In genomic region chr16:4327782-4328579, GRCh38 we compare ENCODE assay signal across 7 cellular contexts. TPM values are rescaled to one million over a fixed set of nuclear protein-coding genes. Genes with fewer than 3 reads are reported as not detected.
DNase-seq lines count a peak whose midpoint lies in the region; ATAC-seq, FAIRE-seq and TF ChIP-seq lines count a peak whose summit lies in the region.

No MANE protein-coding gene starts in this region.

- FAIRE-seq in GM18507 (lab: Jason Lieb, UNC): peak; percentile 69

- peaks cover 3% of the 10 kb centered on the region for H3K4me1 Mint-ChIP-seq in activated naive CD8-positive, alpha-beta T cell (ENCODE audit: low read depth)
- peaks cover 43% of the 10 kb centered on the region for H3K4me1 Mint-ChIP-seq in nephron progenitor cell

- peak; percentile 46 for TF ChIP-seq CTCF in OCI-LY3 (IDR thresholded peaks at IDR 0.05; ENCODE audit: low read depth, low read length)
- peak in 3 of 4 experiments; percentile 71 to 76 (median 75) for TF ChIP-seq CTCF in gastroesophageal sphincter (IDR thresholded peaks at IDR 0.05)
- peak; percentile 37 for TF ChIP-seq CTCF in nephron progenitor cell (IDR thresholded peaks at IDR 0.05)
- TF ChIP-seq CTCF in tibial artery (IDR thresholded peaks at IDR 0.05): peak; percentile 67 to 69

- H3K27ac Mint-ChIP-seq in activated naive CD8-positive, alpha-beta T cell: no peak overlapping the region
- H3K27ac Mint-ChIP-seq in nephron progenitor cell: no peak overlapping the region

- no peaks in the 10 kb centered on the region for H3K79me2 ChIP-seq in OCI-LY3 (ENCODE audit: low read length)

- DNase-seq in GM18507 (ENCODE audit: extremely low spot score, insufficient read length, low read depth) (no peak), nephron progenitor cell (peak; percentile 79), tibial artery (peak; percentile 78 to 92)

- H3K27me3 Mint-ChIP-seq in activated naive CD8-positive, alpha-beta T cell: no peaks in the 10 kb centered on the region
- no peaks in the 10 kb centered on the region for H3K27me3 Mint-ChIP-seq in nephron progenitor cell (ENCODE audit: low read depth, poor library complexity)

- no peak for TF ChIP-seq POLR2A in gastroesophageal sphincter (IDR thresholded peaks at IDR 0.05)

- H3K36me3 ChIP-seq in OCI-LY3 (replicated peaks; ENCODE audit: low read depth, low read length): no peaks in the 10 kb centered on the region
- H3K36me3 ChIP-seq in gastroesophageal sphincter: peaks cover 0 to 12% of the 10 kb centered on the region in 2 donors
- H3K36me3 ChIP-seq in tibial artery: peaks cover 0 to 11% (median 11%) of the 10 kb centered on the region in 3 donors

- peak overlapping the region; percentile 46 for H3K4me3 Mint-ChIP-seq in activated naive CD8-positive, alpha-beta T cell
- peak overlapping the region; percentile 49 for H3K4me3 Mint-ChIP-seq in nephron progenitor cell

- no peak overlapping the region for H3K27ac ChIP-seq in OCI-LY3 (ENCODE audit: low read length)
- H3K27ac ChIP-seq in gastroesophageal sphincter: peak overlapping the region; percentile 52 to 89 (median 86)
- H3K27ac ChIP-seq in tibial artery: peak overlapping the region; percentile 76 to 99

- 0% methylated on average over 1 of the region's 49 CpGs; no CpG with 5 or more reads in 1 of the 2 donors for WGBS in gastroesophageal sphincter (ENCODE audit: low coverage in 1 of 2), 2 donors

- H3K4me1 ChIP-seq in OCI-LY3 (ENCODE audit: low read length) (peaks cover 19% of the 10 kb centered on the region), gastroesophageal sphincter (peaks cover 7 to 80% (median 57%) of the 10 kb centered on the region in 3 donors), tibial artery (peaks cover 8 to 80% (median 70%) of the 10 kb centered on the region in 4 donors)

- H3K27me3 ChIP-seq in OCI-LY3 (ENCODE audit: low read depth, low read length) (no peaks in the 10 kb centered on the region), gastroesophageal sphincter (no peaks in the 10 kb centered on the region), tibial artery (no peaks in the 10 kb centered on the region)

- H3K9me3 ChIP-seq in OCI-LY3 (ENCODE audit: insufficient read depth, low read length): no peaks in the 10 kb centered on the region
- H3K9me3 ChIP-seq in gastroesophageal sphincter: no peaks in the 10 kb centered on the region
- H3K9me3 ChIP-seq in tibial artery: no peaks in the 10 kb centered on the region

- peak overlapping the region; percentile 82 for H3K9ac ChIP-seq in OCI-LY3 (ENCODE audit: low read length)

- no peaks in the 10 kb centered on the region for H3K9me3 Mint-ChIP-seq in activated naive CD8-positive, alpha-beta T cell (ENCODE audit: low read depth)
- H3K9me3 Mint-ChIP-seq in nephron progenitor cell: no peaks in the 10 kb centered on the region

- peak overlapping the region; percentile 76 for H2AFZ ChIP-seq in OCI-LY3 (ENCODE audit: low read depth, low read length)

- intact Hi-C loops in tibial artery (cut with DNase I; ENCODE audit: low total_unique reads): loop anchor here (2.0 to 10.0 kb wide), 2 partner anchors 39 to 123 kb away; no protein-coding TSS in a partner anchor

- ATAC-seq in gastroesophageal sphincter (peak; percentile 84), GM18873 (IDR thresholded peaks at IDR 0.05; ENCODE audit: low FRiP score, unreplicated experiment) (no peak)

- H3K4me3 ChIP-seq in OCI-LY3 (ENCODE audit: low read length) (peak overlapping the region; percentile 89), gastroesophageal sphincter (peak overlapping the region; percentile 23 to 54), tibial artery (peak overlapping the region; percentile 48 to 58)

- no peaks in the 10 kb centered on the region for H3K36me3 Mint-ChIP-seq in activated naive CD8-positive, alpha-beta T cell
- H3K36me3 Mint-ChIP-seq in nephron progenitor cell (ENCODE audit: low read depth): peaks cover 5% of the 10 kb centered on the region

- H4K20me1 ChIP-seq in OCI-LY3 (ENCODE audit: insufficient read depth, low read length): no peaks in the 10 kb centered on the region

- H3K4me2 ChIP-seq in OCI-LY3 (ENCODE audit: low read length): peak overlapping the region; percentile 88

- TF ChIP-seq EP300 in gastroesophageal sphincter (IDR thresholded peaks at IDR 0.05): no peak

RNA-seq across cellular contexts. Expression of gene GLIS2, which starts 12.1 kb away (rescaled TPM):
- total RNA-seq in gastroesophageal sphincter: 10 to 100 TPM in 1 of 4 donors, 1 to 10 TPM in 3; 5.7 to 26.9 (median 7.9) TPM

RNA-seq across cellular contexts. Expression of gene PAM16, which starts 23.1 kb away (rescaled TPM):
- total RNA-seq in gastroesophageal sphincter: 10 to 100 TPM; 26.0 to 37.3 (median 34.7) TPM

RNA-seq across cellular contexts. Expression of gene VASN, which starts 43.7 kb away (rescaled TPM):
- 10 to 100 TPM in 3 of 4 donors, 1 to 10 TPM in 1; 6.8 to 35.8 (median 19.9) TPM for total RNA-seq in gastroesophageal sphincter

RNA-seq across cellular contexts. Expression of gene TFAP4, which starts 55.2 kb away (rescaled TPM):
- total RNA-seq in gastroesophageal sphincter: 1 to 10 TPM; 3.3 to 5.9 (median 4.7) TPM

Comparison
In these comparisons a context has a peak if more than half of its experiments do, and no peak if none do; other contexts are left out.
1. H3K4me3 ChIP-seq: peak in every context shown above with its lines; median percentile 89 in OCI-LY3; 53 in tibial artery; 38 in gastroesophageal sphincter.